Comparison of ENCODE assay signal across 22 cellular contexts in genomic region chr9:78813602-78814180, GRCh38.
"Had no signal": no experiment of that assay in that cellular context is flagged by ENCODE, and none has a peak within 500 bp of the region (broad histone marks: within the 10 kb centered on the region; RNA-seq: fewer than 3 reads in every experiment).

No MANE protein-coding gene starts in this region.

- H3K4me3 ChIP-seq: left ventricle myocardium inferior, lung, ovary, right atrium auricular region, skin epidermis, suprapubic skin, thoracic aorta, tibial artery, upper lobe of right lung had no signal

- H3K9me3 ChIP-seq: ovary, suprapubic skin, thoracic aorta, tibial artery, upper lobe of right lung had no signal

- ATAC-seq: natural killer cell; sciatic nerve; stimulated activated effector memory CD8-positive, alpha-beta T cell treated with anti-CD3 and anti-CD28 coated beads, Interleukin-12 subunit alpha, Interleukin-12 subunit beta, amount 100 ng/mL, for 72 hours; upper lobe of right lung had no signal

- H3K27me3 ChIP-seq: ovary, right atrium auricular region, suprapubic skin, tibial artery, upper lobe of right lung had no signal

- H3K27ac ChIP-seq: left ventricle myocardium inferior, ovary, right atrium auricular region, skin epidermis, suprapubic skin, thoracic aorta, tibial artery, upper lobe of right lung had no signal

- DNase-seq: islet precursor cell; left ventricle myocardium inferior; mesendoderm; naive B cell; natural killer cell; nephron progenitor cell; ovary; stimulated activated CD4-positive, alpha-beta T cell treated with anti-CD3 and anti-CD28 coated beads, Interleukin-12 subunit alpha, Interleukin-12 subunit beta, amount 100 ng/mL, for 4 hours; stimulated activated CD4-positive, alpha-beta T cell treated with anti-CD3 and anti-CD28 coated beads, Interleukin-15, amount 100 ng/mL, for 24 hours; stimulated activated CD4-positive, alpha-beta T cell treated with anti-CD3 and anti-CD28 coated beads, Interleukin-4, amount 100 ng/mL, for 24 hours; stimulated activated naive CD4-positive, alpha-beta T cell; tibial artery; trophoblast cell; upper lobe of right lung had no signal

- H3K36me3 ChIP-seq: left ventricle myocardium inferior, ovary, right atrium auricular region, suprapubic skin, thoracic aorta, tibial artery, upper lobe of right lung had no signal

- H3K4me1 ChIP-seq: left ventricle myocardium inferior, right atrium auricular region, suprapubic skin, tibial artery, upper lobe of right lung had no signal

- FAIRE-seq: urothelium cell line had no signal
